ENCODE assay signal across 19 cellular contexts in the genomic region with DNA sequence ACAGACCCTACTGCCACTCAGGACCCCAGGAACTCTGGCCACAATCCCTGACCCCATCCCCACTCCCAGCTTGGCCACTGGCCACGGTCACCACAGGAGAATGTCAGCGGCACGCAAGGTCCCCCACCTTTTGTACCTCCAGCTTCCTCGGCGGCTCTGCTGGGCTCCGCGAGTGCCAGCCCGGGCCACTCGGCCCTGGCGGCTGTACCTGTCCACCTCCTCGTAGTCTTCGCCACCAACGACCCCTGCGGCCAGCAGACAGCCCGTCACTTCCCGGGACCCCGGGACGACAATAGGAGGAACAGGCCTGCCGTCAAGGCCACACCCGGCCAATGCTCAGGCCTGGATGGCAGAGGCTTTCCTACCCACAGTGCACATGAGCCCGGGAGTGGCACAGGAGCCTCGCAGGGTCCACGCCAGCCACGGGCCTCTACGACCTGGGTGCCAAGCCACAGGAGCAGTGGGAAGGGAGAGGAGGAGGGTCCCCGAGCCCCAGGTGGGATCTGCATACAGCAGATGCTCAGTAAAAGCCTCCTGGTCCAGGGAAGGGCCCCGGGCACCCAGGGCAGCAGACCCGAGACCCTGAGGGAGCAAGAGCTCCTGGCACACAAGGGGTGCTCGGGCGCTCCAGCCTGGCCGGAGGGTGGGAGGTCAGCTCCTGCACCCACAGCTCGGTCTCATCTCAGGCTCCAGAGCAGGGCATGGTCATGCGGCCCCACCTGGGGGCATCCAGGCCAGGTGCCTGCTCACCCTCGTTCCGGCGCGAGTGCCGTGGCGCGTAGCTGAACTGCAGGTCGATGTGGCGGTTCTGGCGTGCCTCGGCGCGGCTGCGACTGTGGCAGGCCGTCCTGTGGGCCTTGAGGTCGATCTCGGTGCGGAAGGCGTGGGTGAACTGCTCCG. TPM values are rescaled to one million over a fixed set of nuclear protein-coding genes. Genes with fewer than 3 reads are reported as not detected.
DNase-seq lines count a peak whose midpoint lies in the region; ATAC-seq, FAIRE-seq and TF ChIP-seq lines count a peak whose summit lies in the region.
"Had no signal": no experiment of that assay in that cellular context is flagged by ENCODE, and none has a peak within 500 bp of the region (broad histone marks: within the 10 kb centered on the region; RNA-seq: fewer than 3 reads in every experiment).

No MANE protein-coding gene starts in this region.

- 95 to 97% (median 95%) methylated on average over 25 to 53 of the region's 53 CpGs for WGBS in spleen, 5 donors

- POLR2A ChIA-PET in RWPE1 (lab: Yijun Ruan, JAX; ENCODE audit: low non-redundant PET) = no interaction called here

- H3K27ac ChIP-seq in RWPE1 = peak overlapping the region; percentile 98; the same call in 1 of the 2 replicates
- no peak overlapping the region for H3K27ac ChIP-seq in kidney (ENCODE audit: low read depth in 2 of 2, low read length in 2 of 2)
- H3K27ac ChIP-seq in spleen = no peak overlapping the region
- H3K27ac ChIP-seq: 22Rv1 had no signal

- ATAC-seq in GM18870 (IDR thresholded peaks at IDR 0.05; ENCODE audit: unreplicated experiment) = no peak
- ATAC-seq: CD8-positive, alpha-beta T cell; HCT116; HepG2 had no signal

- TF ChIP-seq CTCF in RWPE1 (conservative IDR thresholded peaks at IDR 0.05; ENCODE audit: low read depth) (no peak), kidney (IDR thresholded peaks at IDR 0.05; ENCODE audit: borderline replicate concordance, extremely low read depth, insufficient read depth) (no peak), spleen (IDR thresholded peaks at IDR 0.05 in 8 of 11, conservative IDR thresholded peaks at IDR 0.05 in 3 of 11) (no peak)

- H3K27me3 ChIP-seq in spleen (replicated peaks in 1 of 7) = no peaks in the 10 kb centered on the region

- FAIRE-seq in kidney (lab: Jason Lieb, UNC) = no peak
- FAIRE-seq: D721Med, H54, HepG2, HTR-8/SVneo had no signal

- intact Hi-C loops in kidney (cut with DNase I) = no loop called here
- intact Hi-C loops in spleen (cut with DNase I; ENCODE audit: low total_unique reads) = no loop called here

- no peak overlapping the region for H3K9ac ChIP-seq in kidney (ENCODE audit: low read length in 2 of 2)

- H3K9me3 ChIP-seq in kidney (ENCODE audit: control insufficient read depth in 1 of 2, low read length in 2 of 2) = no peaks in the 10 kb centered on the region
- no peaks in the 10 kb centered on the region for H3K9me3 ChIP-seq in spleen

- DNase-seq in activated CD8-positive, alpha-beta memory T cell treated with anti-CD3 and anti-CD28 coated beads, Interleukin-2, amount 50 U/mL, for 4 hours = peak; percentile 17
- DNase-seq in activated CD8-positive, alpha-beta memory T cell treated with anti-CD3 and anti-CD28 coated beads, Interleukin-2, amount 50 U/mL, for 48 hours = no peak
- DNase-seq in RWPE1 (ENCODE audit: low spot score) = no peak
- DNase-seq in kidney = peak; percentile 81
- peak; percentile 72 for DNase-seq in spleen
- DNase-seq in T-helper 9 cell = no peak
- DNase-seq: COR-L47, DMS153, DMS79 treated with DMSO at 0.1 percent for 48 hours, GDM1 had no signal

- H3K36me3 ChIP-seq in kidney (ENCODE audit: control insufficient read depth in 1 of 2, insufficient read depth in 2 of 2, low read length in 2 of 2) = peaks cover 14 to 33% of the 10 kb centered on the region in 2 donors
- peaks cover 5 to 79% (median 68%) of the 10 kb centered on the region in 6 donors for H3K36me3 ChIP-seq in spleen

- H3K4me1 ChIP-seq in kidney (ENCODE audit: control insufficient read depth in 1 of 2, insufficient read depth in 1 of 2, low read depth in 1 of 2, low read length in 2 of 2) (peaks cover 0 to 16% of the 10 kb centered on the region in 2 donors), spleen (peaks cover 30 to 53% (median 36%) of the 10 kb centered on the region in 6 donors)

- TF ChIP-seq POLR2A in spleen (IDR thresholded peaks at IDR 0.05) = no peak

- CTCF ChIA-PET in RWPE1 (lab: Yijun Ruan, JAX) = interaction anchor here (0.7 kb wide), 1 partner anchor 139 kb away, joined by 3 read pairs; no protein-coding TSS in a partner anchor

- no peak overlapping the region for H3K4me3 ChIP-seq in kidney (ENCODE audit: low read length in 2 of 2)
- no peak overlapping the region for H3K4me3 ChIP-seq in spleen

RNA-seq across cellular contexts. Expression of gene ZNF598, which starts 7.9 kb away (rescaled TPM):
- total RNA-seq in kidney (34.9 TPM), spleen (10 to 100 TPM; 34.6 to 56.2 (median 47.2) TPM)
- polyA plus RNA-seq in kidney (ENCODE audit: insufficient read depth, low read depth, low replicate concordance) (14.3 TPM), spleen (10 to 100 TPM; 21.8 to 45.5 (median 29.0) TPM)

RNA-seq across cellular contexts. Expression of gene SYNGR3, which starts 11.9 kb away (rescaled TPM):
- total RNA-seq in kidney = 2.2 TPM
- polyA plus RNA-seq in kidney (ENCODE audit: insufficient read depth, low read depth, low replicate concordance) = 4.6 TPM
- 10 to 100 TPM in 1 of 7 donors, 1 to 10 TPM in 5, under 1 TPM in 1; 0.85 to 11.4 (median 2.6) TPM for total RNA-seq in spleen
- 1 to 10 TPM; 1.8 to 3.0 (median 3.0) TPM for polyA plus RNA-seq in spleen

RNA-seq across cellular contexts. Expression of gene GFER, which starts 17.7 kb away (rescaled TPM):
- 25.0 TPM for total RNA-seq in kidney
- 45.6 TPM for polyA plus RNA-seq in kidney (ENCODE audit: insufficient read depth, low read depth, low replicate concordance)
- total RNA-seq in spleen = 10 to 100 TPM in 6 of 7 donors, 1 to 10 TPM in 1; 9.6 to 23.3 (median 20.5) TPM
- 10 to 100 TPM; 28.5 to 36.0 (median 34.9) TPM for polyA plus RNA-seq in spleen

RNA-seq across cellular contexts. Expression of gene NPW, which starts 17.9 kb away (rescaled TPM):
- total RNA-seq in kidney (not detected), spleen (1 to 10 TPM in 1 of 7 donors, under 1 TPM in 3, not detected in 3; 0.51 to 1.9 (median 0.89) TPM)
- polyA plus RNA-seq in kidney (ENCODE audit: insufficient read depth, low read depth, low replicate concordance) (not detected), spleen (1 to 10 TPM in 2 of 3 donors, under 1 TPM in 1; 0.30 to 2.5 (median 2.3) TPM)
- total RNA-seq: CD8-positive, alpha-beta T cell had no signal
- polyA plus RNA-seq: CD14-positive monocyte had no signal

RNA-seq across cellular contexts. Expression of gene NOXO1, which starts 20.4 kb away (rescaled TPM):
- total RNA-seq in kidney (0.57 TPM), spleen (1 to 10 TPM in 1 of 7 donors, under 1 TPM in 2, not detected in 4; 0.30 to 1.4 (median 0.49) TPM)
- polyA plus RNA-seq in kidney (ENCODE audit: insufficient read depth, low read depth, low replicate concordance) (0.58 TPM), spleen (1 to 10 TPM in 1 of 3 donors, under 1 TPM in 2; 0.68 to 1.3 (median 0.96) TPM)
- polyA plus RNA-seq: CD14-positive monocyte had no signal

Comparison
In these comparisons a context has a peak if more than half of its experiments do, and no peak if none do; other contexts are left out.
1. DNase-seq: peak in activated CD8-positive, alpha-beta memory T cell treated with anti-CD3 and anti-CD28 coated beads, Interleukin-2, amount 50 U/mL, for 4 hours (single experiment), kidney (single experiment) and spleen (single experiment); none in activated CD8-positive, alpha-beta memory T cell treated with anti-CD3 and anti-CD28 coated beads, Interleukin-2, amount 50 U/mL, for 48 hours (single experiment), RWPE1 (single experiment) and T-helper 9 cell (single experiment).